Comparison of ENCODE assay signal across 21 cellular contexts in genomic region chr10:14995964-14996565, GRCh38. TPM values are rescaled to one million over a fixed set of nuclear protein-coding genes. Genes with fewer than 3 reads are reported as not detected.
DNase-seq lines count a peak whose midpoint lies in the region; ATAC-seq and TF ChIP-seq lines count a peak whose summit lies in the region.
"Had no signal": no experiment of that assay in that cellular context is flagged by ENCODE, and none has a peak within 500 bp of the region (broad histone marks: within the 10 kb centered on the region; RNA-seq: fewer than 3 reads in every experiment).

No MANE protein-coding gene starts in this region.

- H3K4me2 ChIP-seq in mammary epithelial cell (ENCODE audit: insufficient read depth, low read depth, low read length), result no peak overlapping the region
- H3K4me2 ChIP-seq: GM23338 had no signal

- peak; percentile 39 for ATAC-seq in stimulated activated memory B cell treated with anti-CD40 and anti-IgM and Interleukin-4, amounts not matched to agents 10 μg/mL and 1 μg/mL and 100 μg/mL, for 72 hours
- no peak for ATAC-seq in HG02870 (IDR thresholded peaks at IDR 0.05; ENCODE audit: unreplicated experiment)
- ATAC-seq: A549, GM23338, HepG2 had no signal

- CTCF ChIA-PET in MCF 10A (lab: Yijun Ruan, JAX), result no interaction called here
- CTCF ChIA-PET in mammary epithelial cell (lab: Charles Lee; ENCODE audit: low non-redundant PET), result no interaction called here

- no peaks in the 10 kb centered on the region for H3K79me2 ChIP-seq in mammary epithelial cell (ENCODE audit: insufficient read depth, low read length)

- H3K9me3 ChIP-seq in mammary epithelial cell (replicated peaks; ENCODE audit: insufficient read depth, low read length) (no peaks in the 10 kb centered on the region), iPS-18a (ENCODE audit: control insufficient read depth, low read depth, low read length) (no peaks in the 10 kb centered on the region)
- H3K9me3 ChIP-seq: A549, Peyer's patch had no signal

- TF ChIP-seq CTCF in MCF 10A (IDR thresholded peaks at IDR 0.05; ENCODE audit: unreplicated experiment) (no peak), mammary epithelial cell (conservative IDR thresholded peaks at IDR 0.05 in 1 of 2, IDR thresholded peaks at IDR 0.05 in 1 of 2; ENCODE audit: extremely low read depth in 1 of 2, insufficient read depth in 1 of 2, low read depth in 1 of 2, low read length in 2 of 2) (no peak), astrocyte of the cerebellum (IDR thresholded peaks at IDR 0.05; ENCODE audit: low read depth, low read length, missing control alignments) (no peak), endothelial cell (IDR thresholded peaks at IDR 0.05; ENCODE audit: unreplicated experiment) (no peak)

- H2AFZ ChIP-seq in mammary epithelial cell (ENCODE audit: low read depth, low read length), result no peak overlapping the region
- H2AFZ ChIP-seq: GM23338 had no signal

- H3K9ac ChIP-seq in mammary epithelial cell (ENCODE audit: insufficient read depth, low read length), result no peak overlapping the region
- no peak overlapping the region for H3K9ac ChIP-seq in iPS-18a (ENCODE audit: low read length)

- H3K4me1 Mint-ChIP-seq in MCF 10A (ENCODE audit: insufficient read depth, unreplicated experiment), result peaks cover 7% of the 10 kb centered on the region
- peaks cover 12% of the 10 kb centered on the region for H3K4me1 Mint-ChIP-seq in stimulated activated memory B cell treated with anti-CD40 and anti-IgM and Interleukin-4, amounts not matched to agents 10 μg/mL and 1 μg/mL and 100 μg/mL, for 72 hours
- H3K4me1 Mint-ChIP-seq in endothelial cell (ENCODE audit: unreplicated experiment), result no peaks in the 10 kb centered on the region

- peaks cover 12% of the 10 kb centered on the region for H3K27me3 Mint-ChIP-seq in MCF 10A (ENCODE audit: insufficient read depth, unreplicated experiment)
- H3K27me3 Mint-ChIP-seq in stimulated activated memory B cell treated with anti-CD40 and anti-IgM and Interleukin-4, amounts not matched to agents 10 μg/mL and 1 μg/mL and 100 μg/mL, for 72 hours, result peaks cover 17% of the 10 kb centered on the region
- peaks cover 2% of the 10 kb centered on the region for H3K27me3 Mint-ChIP-seq in endothelial cell (ENCODE audit: unreplicated experiment)

- dilution Hi-C loops in mammary epithelial cell (cut with HindIII; ENCODE audit: low sequenced_read_pairs), result no loop called here

- H3K27me3 ChIP-seq in mammary epithelial cell (ENCODE audit: insufficient read depth, low read length), result no peaks in the 10 kb centered on the region
- peaks cover 21% of the 10 kb centered on the region for H3K27me3 ChIP-seq in iPS-18a (ENCODE audit: control insufficient read depth, insufficient read depth, low read length)
- H3K27me3 ChIP-seq: Peyer's patch had no signal

- POLR2A ChIA-PET in MCF 10A (lab: Yijun Ruan, JAX), result no interaction called here

- no peaks in the 10 kb centered on the region for H3K4me1 ChIP-seq in mammary epithelial cell (ENCODE audit: insufficient read depth, low read length)
- no peaks in the 10 kb centered on the region for H3K4me1 ChIP-seq in iPS-18a (ENCODE audit: control insufficient read depth, low read depth, low read length)
- H3K4me1 ChIP-seq: A549, Peyer's patch had no signal

- DNase-seq in MCF 10A (ENCODE audit: unreplicated experiment), result no peak
- no peak for DNase-seq in mammary epithelial cell
- no peak for DNase-seq in astrocyte of the cerebellum (ENCODE audit: low read depth)
- no peak for DNase-seq in occipital lobe (lab: John Stamatoyannopoulos, UW)
- no peak for DNase-seq in endothelial cell (ENCODE audit: low spot score)
- DNase-seq: AML-193; Calu3; CD4-positive, alpha-beta T cell; GF-D8; Kasumi-1; NCI-H1417; NCI-H2029; NCI-H510A; Peyer's patch; SHP77 treated with DMSO at 0.1 percent for 48 hours had no signal

- in situ Hi-C loops in mammary epithelial cell (cut with MboI; ENCODE audit: low sequenced_read_pairs in 2 of 2), result no loop called here
- in situ Hi-C loops in astrocyte of the cerebellum (cut with HindIII; ENCODE audit: low sequenced_read_pairs), result no loop called here

- BruUV-seq in MCF 10A (replicated peaks; lab: Mats Ljungman, UMichigan), result no TSS peak
- no TSS peak for BruUV-seq in mammary epithelial cell (replicated peaks; lab: Mats Ljungman, UMichigan)

- intact Hi-C loops in MCF 10A (cut with micrococcal nuclease), result no loop called here
- intact Hi-C loops in mammary epithelial cell (cut with micrococcal nuclease), result no loop called here

- H3K27ac ChIP-seq in mammary epithelial cell (ENCODE audit: insufficient read depth, low read depth, low read length) (no peak overlapping the region), iPS-18a (ENCODE audit: low read length) (no peak overlapping the region)
- H3K27ac ChIP-seq: A549, Peyer's patch had no signal

- no peak overlapping the region for H3K4me3 ChIP-seq in mammary epithelial cell (replicated peaks in 1 of 3; ENCODE audit: insufficient read depth in 1 of 3, low read depth in 2 of 3, low read length in 3 of 3)
- peak overlapping the region; percentile 43 for H3K4me3 ChIP-seq in astrocyte of the cerebellum (ENCODE audit: low read depth, low read length)
- peak overlapping the region; percentile 64 for H3K4me3 ChIP-seq in iPS-18a (ENCODE audit: low read length)
- H3K4me3 ChIP-seq: A549, GM23338, Peyer's patch had no signal

- no peaks in the 10 kb centered on the region for H3K9me3 Mint-ChIP-seq in MCF 10A (ENCODE audit: unreplicated experiment)
- peaks cover 3% of the 10 kb centered on the region for H3K9me3 Mint-ChIP-seq in stimulated activated memory B cell treated with anti-CD40 and anti-IgM and Interleukin-4, amounts not matched to agents 10 μg/mL and 1 μg/mL and 100 μg/mL, for 72 hours
- no peaks in the 10 kb centered on the region for H3K9me3 Mint-ChIP-seq in endothelial cell (ENCODE audit: unreplicated experiment)
- H3K9me3 Mint-ChIP-seq: CD4-positive, alpha-beta T cell; GM23338 had no signal

- no peaks in the 10 kb centered on the region for H4K20me1 ChIP-seq in mammary epithelial cell (ENCODE audit: insufficient read depth, low read length)

- H3K36me3 ChIP-seq in mammary epithelial cell (ENCODE audit: insufficient read depth, low read length) (no peaks in the 10 kb centered on the region), iPS-18a (ENCODE audit: control insufficient read depth, low read depth, low read length) (no peaks in the 10 kb centered on the region)
- H3K36me3 ChIP-seq: Peyer's patch had no signal

- H3K27ac Mint-ChIP-seq in MCF 10A (ENCODE audit: low read depth, unreplicated experiment), result no peak overlapping the region
- no peak overlapping the region for H3K27ac Mint-ChIP-seq in stimulated activated memory B cell treated with anti-CD40 and anti-IgM and Interleukin-4, amounts not matched to agents 10 μg/mL and 1 μg/mL and 100 μg/mL, for 72 hours
- no peak overlapping the region for H3K27ac Mint-ChIP-seq in endothelial cell (ENCODE audit: unreplicated experiment)
- H3K27ac Mint-ChIP-seq: CD4-positive, alpha-beta T cell; GM23338 had no signal

- 93% methylated on average over 23 of the region's 50 CpGs for WGBS in mammary epithelial cell (ENCODE audit: low coverage, missing lambda C conversion rate)

- peaks cover 6% of the 10 kb centered on the region for H3K36me3 Mint-ChIP-seq in MCF 10A (ENCODE audit: insufficient read depth, unreplicated experiment)
- no peaks in the 10 kb centered on the region for H3K36me3 Mint-ChIP-seq in stimulated activated memory B cell treated with anti-CD40 and anti-IgM and Interleukin-4, amounts not matched to agents 10 μg/mL and 1 μg/mL and 100 μg/mL, for 72 hours
- H3K36me3 Mint-ChIP-seq in endothelial cell (ENCODE audit: low read depth, unreplicated experiment), result no peaks in the 10 kb centered on the region

- H3K4me3 Mint-ChIP-seq in MCF 10A (ENCODE audit: unreplicated experiment) (peak overlapping the region; percentile 60), endothelial cell (ENCODE audit: unreplicated experiment) (no peak overlapping the region)
- no peak overlapping the region for H3K4me3 Mint-ChIP-seq in stimulated activated memory B cell treated with anti-CD40 and anti-IgM and Interleukin-4, amounts not matched to agents 10 μg/mL and 1 μg/mL and 100 μg/mL, for 72 hours
- H3K4me3 Mint-ChIP-seq: CD4-positive, alpha-beta T cell; GM23338 had no signal

RNA-seq across cellular contexts. Expression of gene MEIG1, which starts 36.9 kb away (rescaled TPM):
- 1.7 TPM in 1 of 2 replicates, not detected in the other for total RNA-seq in MCF 10A (2022)
- under 1 TPM in 1 of 2 donors, not detected in 1; 0.68 TPM for total RNA-seq in mammary epithelial cell
- not detected for polyA plus RNA-seq in mammary epithelial cell
- polyA minus RNA-seq in mammary epithelial cell, result not detected
- not detected for total RNA-seq in occipital lobe
- 0.80 TPM for total RNA-seq in endothelial cell (ENCODE audit: unreplicated experiment)
- total RNA-seq: Calu3; CD4-positive, alpha-beta T cell; HepG2; Peyer's patch had no signal
- polyA plus RNA-seq: GM23338, HepG2 had no signal

RNA-seq across cellular contexts. Expression of gene DCLRE1C, which starts 42.2 kb away (rescaled TPM):
- 10.3 and 11.5 TPM in 2 replicates for total RNA-seq in MCF 10A (2022)
- total RNA-seq in mammary epithelial cell, result 1 to 10 TPM; 8.8 to 9.6 TPM
- polyA plus RNA-seq in mammary epithelial cell, result 4.2 TPM
- polyA minus RNA-seq in mammary epithelial cell, result 4.3 TPM
- 11.4 TPM for total RNA-seq in occipital lobe
- total RNA-seq in endothelial cell (ENCODE audit: unreplicated experiment), result 5.5 TPM

RNA-seq across cellular contexts. Expression of gene OLAH, which starts 47.7 kb away (rescaled TPM):
- total RNA-seq in MCF 10A (2022) (1.4 and 2.1 TPM in 2 replicates), mammary epithelial cell (under 1 TPM; 0.67 to 0.68 TPM), occipital lobe (0.31 TPM), endothelial cell (ENCODE audit: unreplicated experiment) (0.54 TPM)
- polyA plus RNA-seq in mammary epithelial cell, result 0.60 TPM
- not detected for polyA minus RNA-seq in mammary epithelial cell
- total RNA-seq: Calu3, GM23338, HepG2, Peyer's patch had no signal
- polyA plus RNA-seq: GM23338 had no signal

Comparison
In these comparisons a context has a peak if more than half of its experiments do, and no peak if none do; other contexts are left out.
1. H3K4me3 ChIP-seq: peak in astrocyte of the cerebellum (single experiment) and iPS-18a (single experiment); none in mammary epithelial cell (0 of 3).